16 cellular contexts compared by ENCODE assay signal in genomic region chr20:58028123-58028522, GRCh38.
DNase-seq lines count a peak whose midpoint lies in the region; ATAC-seq, FAIRE-seq and TF ChIP-seq lines count a peak whose summit lies in the region.
"Had no signal": no experiment of that assay in that cellular context is flagged by ENCODE, and none has a peak within 500 bp of the region (broad histone marks: within the 10 kb centered on the region; RNA-seq: fewer than 3 reads in every experiment).

No MANE protein-coding gene starts in this region.

- no peak overlapping the region for H3K4me2 ChIP-seq in HepG2 (ENCODE audit: low read depth, low read length)
- H3K4me2 ChIP-seq: KMS-11 had no signal

- in situ Hi-C loops in HepG2 (cut with HindIII; ENCODE audit: extremely low pct_ligation_motif_present, low pct_unique_long_range_greater_than_20kb): no loop called here

- H3K36me3 Mint-ChIP-seq in type B pancreatic cell: no peaks in the 10 kb centered on the region
- H3K36me3 Mint-ChIP-seq: CD8-positive, alpha-beta T cell; stimulated activated effector memory CD8-positive, alpha-beta T cell treated with anti-CD3 and anti-CD28 coated beads, Interleukin-12 subunit alpha, Interleukin-12 subunit beta, amount 100 ng/mL, for 72 hours had no signal

- intact Hi-C loops in HepG2 (cut with micrococcal nuclease; ENCODE audit: unreplicated experiment) (no loop called here), right lobe of liver (cut with DNase I) (no loop called here)

- no peak for TF ChIP-seq EP300 in HepG2 (IDR thresholded peaks at IDR 0.05; ENCODE audit: low read depth in 2 of 2, low read length in 2 of 2)
- no peak for TF ChIP-seq EP300 in HepG2 (CRISPR knock-in tag; IDR thresholded peaks at IDR 0.05; ENCODE audit: borderline replicate concordance)

- BruUV-seq in HepG2 (replicated peaks; lab: Mats Ljungman, UMichigan): no TSS peak

- H3K27ac ChIP-seq in HepG2 (ENCODE audit: extremely low read length, insufficient read depth, low read length) (no peak overlapping the region), right lobe of liver (no peak overlapping the region), foreskin keratinocyte (no peak overlapping the region)
- H3K27ac ChIP-seq: KMS-11, neutrophil had no signal

- no peak overlapping the region for H3K4me3 ChIP-seq in HepG2 (replicated peaks in 1 of 3; ENCODE audit: insufficient read depth in 1 of 3, low read depth in 2 of 3, low read length in 3 of 3)
- no peak overlapping the region for H3K4me3 ChIP-seq in right lobe of liver

- no peaks in the 10 kb centered on the region for H3K4me1 Mint-ChIP-seq in type B pancreatic cell (ENCODE audit: unreplicated experiment)
- H3K4me1 Mint-ChIP-seq: stimulated activated effector memory CD8-positive, alpha-beta T cell treated with anti-CD3 and anti-CD28 coated beads, Interleukin-12 subunit alpha, Interleukin-12 subunit beta, amount 100 ng/mL, for 72 hours had no signal

- TF ChIP-seq CTCF in HepG2 (CRISPR knock-in tag; IDR thresholded peaks at IDR 0.05): peak; percentile 31
- peak in 1 of 4 donors; percentile 15 for TF ChIP-seq CTCF in right lobe of liver (IDR thresholded peaks at IDR 0.05)
- TF ChIP-seq CTCF in foreskin keratinocyte (conservative IDR thresholded peaks at IDR 0.05): peak; percentile 50
- peak; percentile 28 for TF ChIP-seq CTCF in type B pancreatic cell (conservative IDR thresholded peaks at IDR 0.05)

- H3K36me3 ChIP-seq in HepG2 (replicated peaks in 1 of 2; ENCODE audit: control insufficient read depth in 1 of 2, insufficient read depth in 2 of 2, low read length in 2 of 2): no peaks in the 10 kb centered on the region
- H3K36me3 ChIP-seq in right lobe of liver: no peaks in the 10 kb centered on the region
- H3K36me3 ChIP-seq: neutrophil had no signal

- TF ChIP-seq POLR2A in HepG2 (IDR thresholded peaks at IDR 0.05; ENCODE audit: insufficient read depth in 1 of 2, low read depth in 2 of 2, low read length in 2 of 2): no peak
- TF ChIP-seq POLR2A in right lobe of liver (IDR thresholded peaks at IDR 0.05): no peak

- FAIRE-seq in HepG2 (lab: Jason Lieb, UNC): no peak
- FAIRE-seq: TTC549 had no signal

- no peak overlapping the region for H3K27ac Mint-ChIP-seq in type B pancreatic cell
- H3K27ac Mint-ChIP-seq: CD8-positive, alpha-beta T cell; stimulated activated effector memory CD8-positive, alpha-beta T cell treated with anti-CD3 and anti-CD28 coated beads, Interleukin-12 subunit alpha, Interleukin-12 subunit beta, amount 100 ng/mL, for 72 hours had no signal

- 9% methylated on average over 3 of the region's 3 CpGs for WGBS in HepG2 (ENCODE audit: low lambda C conversion rate)
- 17% methylated on average over 2 of the region's 3 CpGs for WGBS in right lobe of liver (ENCODE audit: insufficient coverage, low coverage, low lambda C conversion rate, missing lambda C conversion rate)

- H2AFZ ChIP-seq in HepG2 (ENCODE audit: low read length): no peak overlapping the region

- H4K20me1 ChIP-seq in HepG2 (ENCODE audit: insufficient read depth, low read length): no peaks in the 10 kb centered on the region; the same call in 1 of the 2 replicates

- no peaks in the 10 kb centered on the region for H3K4me1 ChIP-seq in HepG2 (ENCODE audit: insufficient read depth, low read length)
- no peaks in the 10 kb centered on the region for H3K4me1 ChIP-seq in right lobe of liver
- H3K4me1 ChIP-seq in foreskin keratinocyte: no peaks in the 10 kb centered on the region

- no peak overlapping the region for H3K4me3 Mint-ChIP-seq in type B pancreatic cell
- H3K4me3 Mint-ChIP-seq: CD8-positive, alpha-beta T cell; stimulated activated effector memory CD8-positive, alpha-beta T cell treated with anti-CD3 and anti-CD28 coated beads, Interleukin-12 subunit alpha, Interleukin-12 subunit beta, amount 100 ng/mL, for 72 hours had no signal

- no peaks in the 10 kb centered on the region for H3K79me2 ChIP-seq in HepG2 (ENCODE audit: insufficient read depth, low read length)

- H3K27me3 ChIP-seq in HepG2 (ENCODE audit: control insufficient read depth in 1 of 2, insufficient read depth in 2 of 2, low read length in 2 of 2) (0 out of 5 replicates have a peak, but pooled peaks cover 0 to 8% of the 10 kb centered on the region in 2 experiments), right lobe of liver (no peaks in the 10 kb centered on the region), foreskin keratinocyte (peaks cover 66% of the 10 kb centered on the region)

- no peaks in the 10 kb centered on the region for H3K9me3 Mint-ChIP-seq in type B pancreatic cell
- H3K9me3 Mint-ChIP-seq: CD8-positive, alpha-beta T cell; stimulated activated effector memory CD8-positive, alpha-beta T cell treated with anti-CD3 and anti-CD28 coated beads, Interleukin-12 subunit alpha, Interleukin-12 subunit beta, amount 100 ng/mL, for 72 hours had no signal

- no peak overlapping the region for H3K9ac ChIP-seq in HepG2 (ENCODE audit: insufficient read depth, low read depth, low read length)
- H3K9ac ChIP-seq: KMS-11 had no signal

- no peak for TF ChIP-seq RAD21 in HepG2 (CRISPR knock-in tag; IDR thresholded peaks at IDR 0.05)

- CTCF ChIA-PET in HepG2 (lab: Yijun Ruan, JAX; ENCODE audit: low intra/inter-chr PET ratio, low total read pairs): no interaction called here

- no peaks in the 10 kb centered on the region for H3K9me3 ChIP-seq in HepG2 (ENCODE audit: low read length)
- no peaks in the 10 kb centered on the region for H3K9me3 ChIP-seq in right lobe of liver
- H3K9me3 ChIP-seq: neutrophil had no signal

- POLR2A ChIA-PET in HepG2 (lab: Yijun Ruan, JAX): no interaction called here

- DNase-seq in HepG2 (ENCODE audit: low spot score): no peak
- no peak for DNase-seq in right lobe of liver
- peak; percentile 49 for DNase-seq in NCI-H82 (lab: John Stamatoyannopoulos, UW)
- no peak for DNase-seq in foreskin keratinocyte
- DNase-seq in type B pancreatic cell (ENCODE audit: extremely low spot score, unreplicated experiment): peak; percentile 29
- no peak for DNase-seq in GM19240 (ENCODE audit: insufficient read length, low spot score)
- no peak for DNase-seq in superior temporal gyrus (ENCODE audit: extremely low spot score)
- DNase-seq: caudate nucleus, HCEC 1CT, NCI-H2081 had no signal

- ATAC-seq in HepG2 (no peak), right lobe of liver (no peak), foreskin keratinocyte (no peak), GM21576 (IDR thresholded peaks at IDR 0.05; ENCODE audit: unreplicated experiment) (no peak)
- ATAC-seq: CD8-positive, alpha-beta T cell; stimulated activated effector memory CD8-positive, alpha-beta T cell treated with anti-CD3 and anti-CD28 coated beads, Interleukin-12 subunit alpha, Interleukin-12 subunit beta, amount 100 ng/mL, for 72 hours had no signal

- peaks cover 28% of the 10 kb centered on the region for H3K27me3 Mint-ChIP-seq in type B pancreatic cell

TF ChIP-seq in HepG2, 621 proteins besides CTCF, POLR2A, EP300 and RAD21:
- TF ChIP-seq NFAT5 (CRISPR knock-in tag; IDR thresholded peaks at IDR 0.05): no peak

Comparison
In these comparisons a context has a peak if more than half of its experiments do, and no peak if none do; other contexts are left out.
1. DNase-seq: peak in NCI-H82 (single experiment) and type B pancreatic cell (single experiment); none in HepG2 (single experiment), right lobe of liver (0 of 3), foreskin keratinocyte (0 of 2), GM19240 (single experiment) and superior temporal gyrus (single experiment).